13 cellular contexts compared by ENCODE assay signal in genomic region chr9:70093944-70094343, GRCh38. TPM values are rescaled to one million over a fixed set of nuclear protein-coding genes. Genes with fewer than 3 reads are reported as not detected.
DNase-seq lines count a peak whose midpoint lies in the region; ATAC-seq and TF ChIP-seq lines count a peak whose summit lies in the region.
"Had no signal": no experiment of that assay in that cellular context is flagged by ENCODE, and none has a peak within 500 bp of the region (broad histone marks: within the 10 kb centered on the region; RNA-seq: fewer than 3 reads in every experiment).

No MANE protein-coding gene starts in this region.

- no peak for TF ChIP-seq CTCF in HFFc6 (IDR thresholded peaks at IDR 0.05)
- no peak for TF ChIP-seq CTCF in left lung (IDR thresholded peaks at IDR 0.05)
- no peak for TF ChIP-seq CTCF in smooth muscle cell (IDR thresholded peaks at IDR 0.05; ENCODE audit: borderline replicate concordance, insufficient read depth, poor library complexity, severe bottlenecking)

- H4K20me1 ChIP-seq in smooth muscle cell (ENCODE audit: low read depth) = no peaks in the 10 kb centered on the region

- H3K4me3 Mint-ChIP-seq in HFFc6 = no peak overlapping the region
- no peak overlapping the region for H3K4me3 Mint-ChIP-seq in activated T-helper 17 cell treated with anti-CD3 and anti-CD28 coated beads, Interleukin-2, amount 50 U/mL, for 72 hours
- no peak overlapping the region for H3K4me3 Mint-ChIP-seq in activated CD4-positive, alpha-beta T cell treated with anti-CD3 and anti-CD28 coated beads, Interleukin-2, amount 10 ng/mL, durations not matched to agents 24 days and 14 days
- H3K4me3 Mint-ChIP-seq: WTC11 had no signal

- H3K79me2 ChIP-seq in smooth muscle cell (ENCODE audit: low read depth) = no peaks in the 10 kb centered on the region

- no peak overlapping the region for H3K4me2 ChIP-seq in smooth muscle cell

- ATAC-seq in activated T-helper 17 cell treated with anti-CD3 and anti-CD28 coated beads, Interleukin-2, amount 50 U/mL, for 72 hours (replicated peaks) = peak; percentile 46
- peak; percentile 37 for ATAC-seq in left lung
- ATAC-seq in HG03520 (IDR thresholded peaks at IDR 0.05; ENCODE audit: unreplicated experiment) = no peak
- ATAC-seq: WTC11 had no signal

- H3K27me3 ChIP-seq in left lung (no peaks in the 10 kb centered on the region), smooth muscle cell (ENCODE audit: low read depth) (no peaks in the 10 kb centered on the region)
- H3K27me3 ChIP-seq: MG63, uterus had no signal

- no peaks in the 10 kb centered on the region for H3K9me3 ChIP-seq in left lung
- H3K9me3 ChIP-seq in smooth muscle cell (replicated peaks; ENCODE audit: low read depth) = no peaks in the 10 kb centered on the region
- H3K9me3 ChIP-seq: MG63, uterus had no signal

- H3K9me3 Mint-ChIP-seq in HFFc6 = no peaks in the 10 kb centered on the region
- no peaks in the 10 kb centered on the region for H3K9me3 Mint-ChIP-seq in activated T-helper 17 cell treated with anti-CD3 and anti-CD28 coated beads, Interleukin-2, amount 50 U/mL, for 72 hours
- no peaks in the 10 kb centered on the region for H3K9me3 Mint-ChIP-seq in activated CD4-positive, alpha-beta T cell treated with anti-CD3 and anti-CD28 coated beads, Interleukin-2, amount 10 ng/mL, durations not matched to agents 24 days and 14 days
- H3K9me3 Mint-ChIP-seq: WTC11 had no signal

- H3K9ac ChIP-seq in smooth muscle cell (ENCODE audit: low read depth) = no peak overlapping the region

- H3K4me1 ChIP-seq in left lung (no peaks in the 10 kb centered on the region), smooth muscle cell (ENCODE audit: low read depth) (no peaks in the 10 kb centered on the region)
- H3K4me1 ChIP-seq: uterus had no signal

- H2AFZ ChIP-seq in smooth muscle cell (ENCODE audit: low read depth) = no peak overlapping the region

- H3K36me3 ChIP-seq in left lung (no peaks in the 10 kb centered on the region), smooth muscle cell (ENCODE audit: low read depth) (no peaks in the 10 kb centered on the region)
- H3K36me3 ChIP-seq: MG63, uterus had no signal

- DNase-seq in COLO668 (lab: John Stamatoyannopoulos, UW; ENCODE audit: unreplicated experiment) = peak; percentile 51
- DNase-seq in HFFc6 = peak; percentile 17
- no peak for DNase-seq in left lung
- no peak for DNase-seq in activated CD4-positive, alpha-beta T cell treated with anti-CD3 and anti-CD28 coated beads, Interleukin-2, amount 10 ng/mL, durations not matched to agents 24 days and 14 days
- no peak for DNase-seq in smooth muscle cell (lab: John Stamatoyannopoulos, UW; ENCODE audit: unreplicated experiment)
- DNase-seq: dermis blood vessel endothelial cell, head of caudate nucleus, MG63, uterus had no signal

- H3K4me3 ChIP-seq in left lung (no peak overlapping the region), smooth muscle cell (no peak overlapping the region)
- H3K4me3 ChIP-seq: MG63, uterus had no signal

- intact Hi-C loops in left lung (cut with DNase I) = no loop called here
- intact Hi-C loops in activated CD4-positive, alpha-beta T cell treated with anti-CD3 and anti-CD28 coated beads, Interleukin-2, amount 10 ng/mL, durations not matched to agents 24 days and 14 days (cut with micrococcal nuclease) = no loop called here

- 44% methylated on average over 1 of the region's 1 CpG for WGBS in smooth muscle cell (ENCODE audit: low lambda C conversion rate)

- no peaks in the 10 kb centered on the region; the same call in 1 of the 2 replicates for H3K36me3 Mint-ChIP-seq in HFFc6 (ENCODE audit: low read depth)
- no peaks in the 10 kb centered on the region for H3K36me3 Mint-ChIP-seq in activated T-helper 17 cell treated with anti-CD3 and anti-CD28 coated beads, Interleukin-2, amount 50 U/mL, for 72 hours (ENCODE audit: low read depth)
- no peaks in the 10 kb centered on the region for H3K36me3 Mint-ChIP-seq in activated CD4-positive, alpha-beta T cell treated with anti-CD3 and anti-CD28 coated beads, Interleukin-2, amount 10 ng/mL, durations not matched to agents 24 days and 14 days (ENCODE audit: low read depth)
- H3K36me3 Mint-ChIP-seq: WTC11 had no signal

- H3K27ac ChIP-seq in left lung (peak overlapping the region in 1 of 2 donors; percentile 30), smooth muscle cell (ENCODE audit: low read depth) (no peak overlapping the region)
- H3K27ac ChIP-seq: RWPE1, uterus had no signal

- H3K27ac Mint-ChIP-seq in HFFc6 = no peak overlapping the region; the same call in 1 of the 2 replicates
- H3K27ac Mint-ChIP-seq in activated T-helper 17 cell treated with anti-CD3 and anti-CD28 coated beads, Interleukin-2, amount 50 U/mL, for 72 hours = no peak overlapping the region
- no peak overlapping the region for H3K27ac Mint-ChIP-seq in activated CD4-positive, alpha-beta T cell treated with anti-CD3 and anti-CD28 coated beads, Interleukin-2, amount 10 ng/mL, durations not matched to agents 24 days and 14 days
- H3K27ac Mint-ChIP-seq: WTC11 had no signal

- no peaks in the 10 kb centered on the region for H3F3A ChIP-seq in smooth muscle cell (ENCODE audit: low read depth)

- peaks cover 3% of the 10 kb centered on the region; the same call in 1 of the 2 replicates for H3K27me3 Mint-ChIP-seq in HFFc6 (ENCODE audit: insufficient read depth)
- peaks cover 4% of the 10 kb centered on the region for H3K27me3 Mint-ChIP-seq in activated T-helper 17 cell treated with anti-CD3 and anti-CD28 coated beads, Interleukin-2, amount 50 U/mL, for 72 hours
- H3K27me3 Mint-ChIP-seq in activated CD4-positive, alpha-beta T cell treated with anti-CD3 and anti-CD28 coated beads, Interleukin-2, amount 10 ng/mL, durations not matched to agents 24 days and 14 days = peaks cover 3% of the 10 kb centered on the region

- peaks cover 11% of the 10 kb centered on the region for H3K4me1 Mint-ChIP-seq in HFFc6 (ENCODE audit: low read depth)
- no peaks in the 10 kb centered on the region for H3K4me1 Mint-ChIP-seq in activated T-helper 17 cell treated with anti-CD3 and anti-CD28 coated beads, Interleukin-2, amount 50 U/mL, for 72 hours
- no peaks in the 10 kb centered on the region for H3K4me1 Mint-ChIP-seq in activated CD4-positive, alpha-beta T cell treated with anti-CD3 and anti-CD28 coated beads, Interleukin-2, amount 10 ng/mL, durations not matched to agents 24 days and 14 days
- H3K4me1 Mint-ChIP-seq: WTC11 had no signal

RNA-seq across cellular contexts. Expression of gene MAMDC2, which starts 50.3 kb away (rescaled TPM):
- 10 to 100 TPM in 4 of 6 experiments, 1 to 10 TPM in 2; 4.0 to 16.6 (median 13.9) TPM for total RNA-seq in HFFc6 (2021; fragmentation: NEBNext Ultra II Directional; extraction: Animal tissue kit (Norgen Biotek cat#: 25700))
- not detected for total RNA-seq in activated T-helper 17 cell treated with anti-CD3 and anti-CD28 coated beads, Interleukin-2, amount 50 U/mL, for 72 hours
- total RNA-seq in left lung (10 to 100 TPM; 19.4 to 23.6 TPM), smooth muscle cell (13.0 and 13.3 TPM in 2 replicates)
- total RNA-seq in activated CD4-positive, alpha-beta T cell treated with anti-CD3 and anti-CD28 coated beads, Interleukin-2, amount 10 ng/mL, durations not matched to agents 24 days and 14 days = not detected in 2 replicates
- 7.9 and 8.2 TPM in 2 replicates for polyA plus RNA-seq in smooth muscle cell

Comparison
In these comparisons a context has a peak if more than half of its experiments do, and no peak if none do; other contexts are left out.
1. DNase-seq: peak in COLO668 (single experiment) and HFFc6 (single experiment); none in left lung (0 of 2), activated CD4-positive, alpha-beta T cell treated with anti-CD3 and anti-CD28 coated beads, Interleukin-2, amount 10 ng/mL, durations not matched to agents 24 days and 14 days (single experiment) and smooth muscle cell (single experiment).